1 cellular context compared by ENCODE assay signal in genomic region chr13:110915057-110915873, GRCh38.
TF ChIP-seq lines count a peak whose summit lies in the region.

Gene ANKRD10 (minus strand): TSS chr13:110915069. CDS start chr13:110914934, 135 bp downstream.

TF ChIP-seq in K562, 482 proteins besides CTCF, POLR2A, EP300 and RAD21 (continued from another document and continues in another):
- TF ChIP-seq E2F5 (CRISPR knock-in tag; IDR thresholded peaks at IDR 0.05) (no peak), ZKSCAN3 (CRISPR knock-in tag; IDR thresholded peaks at IDR 0.05) (no peak), ZBTB12 (CRISPR knock-in tag; IDR thresholded peaks at IDR 0.05) (no peak), RREB1 (CRISPR knock-in tag; IDR thresholded peaks at IDR 0.05) (no peak), STAT5B (CRISPR knock-in tag; IDR thresholded peaks at IDR 0.05) (no peak), PCBP1 (IDR thresholded peaks at IDR 0.05; ENCODE audit: low read depth, low read length, poor library complexity, severe bottlenecking) (peak; percentile 24), ATF3 (IDR thresholded peaks at IDR 0.05) (no peak), ATF3 (CRISPR knock-in tag; conservative IDR thresholded peaks at IDR 0.05) (no peak), ZNF274 (IDR thresholded peaks at IDR 0.05; ENCODE audit: borderline replicate concordance, low read depth, low read length) (no peak), TAF15 (IDR thresholded peaks at IDR 0.05; ENCODE audit: low read depth, low read length) (no peak), CHCHD3 (CRISPR knock-in tag; IDR thresholded peaks at IDR 0.05) (no peak), SLC30A9 (CRISPR knock-in tag; IDR thresholded peaks at IDR 0.05) (no peak), KDM5B (IDR thresholded peaks at IDR 0.05; ENCODE audit: insufficient replicate concordance, low read depth, low read length) (no peak), PRPF4 (IDR thresholded peaks at IDR 0.05; ENCODE audit: insufficient read depth, low read depth, low read length, poor library complexity, severe bottlenecking) (no peak), BHLHE40 (IDR thresholded peaks at IDR 0.05; ENCODE audit: low read length) (0 out of 2 replicates have a peak, but pooled peaks have one; percentile 6), BCL6 (CRISPR knock-in tag; IDR thresholded peaks at IDR 0.05) (no peak), LARP7 (IDR thresholded peaks at IDR 0.05) (no peak), CREB1 (IDR thresholded peaks at IDR 0.05) (no peak), CREB1 (CRISPR knock-in tag; IDR thresholded peaks at IDR 0.05) (no peak), IRF2 (CRISPR knock-in tag; IDR thresholded peaks at IDR 0.05) (no peak), PHF20 (IDR thresholded peaks at IDR 0.05; ENCODE audit: partially characterized antibody) (peak; percentile 30), EWSR1 (IDR thresholded peaks at IDR 0.05; ENCODE audit: borderline replicate concordance, low read depth, partially characterized antibody) (no peak), PHF21A (IDR thresholded peaks at IDR 0.05; ENCODE audit: borderline replicate concordance, low read depth) (no peak), ZNF589 (CRISPR knock-in tag; IDR thresholded peaks at IDR 0.05; ENCODE audit: low read depth) (no peak), SP1 (CRISPR knock-in tag; IDR thresholded peaks at IDR 0.05) (peak; percentile 85), SMC3 (conservative IDR thresholded peaks at IDR 0.05; ENCODE audit: insufficient read depth, low read depth, low read length) (peak; percentile 30; the same call in 1 of the 2 replicates), ZNF707 (CRISPR knock-in tag; conservative IDR thresholded peaks at IDR 0.05) (no peak), ZBTB1 (CRISPR knock-in tag; IDR thresholded peaks at IDR 0.05; ENCODE audit: borderline replicate concordance, low read depth) (no peak), RBM39 (optimal IDR thresholded peaks at IDR 0.05; ENCODE audit: low read depth, low read length) (no peak), USF2 (CRISPR knock-in tag; IDR thresholded peaks at IDR 0.05) (no peak), DLX4 (CRISPR knock-in tag; IDR thresholded peaks at IDR 0.05) (no peak), CXXC5 (CRISPR knock-in tag; IDR thresholded peaks at IDR 0.05) (0 out of 2 replicates have a peak, but pooled peaks have one; percentile 31), JUND (IDR thresholded peaks at IDR 0.05; ENCODE audit: borderline replicate concordance, low read depth, low read length) (0 out of 2 replicates have a peak, but pooled peaks have one; percentile 24), JUND (tag; IDR thresholded peaks at IDR 0.05; ENCODE audit: borderline replicate concordance, low read depth, low read length) (no peak; the same call in 2 of the 3 replicates), ZNF12 (CRISPR knock-in tag; IDR thresholded peaks at IDR 0.05) (no peak), AFF4 (CRISPR knock-in tag; IDR thresholded peaks at IDR 0.05) (0 out of 2 replicates have a peak, but pooled peaks have one; percentile 29), ZNF398 (CRISPR knock-in tag; IDR thresholded peaks at IDR 0.05) (no peak), SMARCA4 (IDR thresholded peaks at IDR 0.05) (no peak), TFE3 (CRISPR knock-in tag; IDR thresholded peaks at IDR 0.05) (no peak), RBM22 (IDR thresholded peaks at IDR 0.05; ENCODE audit: low read depth, low read length, poor library complexity, severe bottlenecking) (no peak), ZNF224 (CRISPR knock-in tag; IDR thresholded peaks at IDR 0.05) (no peak), NRF1 (conservative IDR thresholded peaks at IDR 0.05 in 1 of 2, IDR thresholded peaks at IDR 0.05 in 1 of 2) (peak; percentile 17 to 20; a peak in 1 of 4 replicates), ZNF655 (CRISPR knock-in tag; IDR thresholded peaks at IDR 0.05) (no peak)
